ENCODE assay signal across 10 cellular contexts in the genomic region with DNA sequence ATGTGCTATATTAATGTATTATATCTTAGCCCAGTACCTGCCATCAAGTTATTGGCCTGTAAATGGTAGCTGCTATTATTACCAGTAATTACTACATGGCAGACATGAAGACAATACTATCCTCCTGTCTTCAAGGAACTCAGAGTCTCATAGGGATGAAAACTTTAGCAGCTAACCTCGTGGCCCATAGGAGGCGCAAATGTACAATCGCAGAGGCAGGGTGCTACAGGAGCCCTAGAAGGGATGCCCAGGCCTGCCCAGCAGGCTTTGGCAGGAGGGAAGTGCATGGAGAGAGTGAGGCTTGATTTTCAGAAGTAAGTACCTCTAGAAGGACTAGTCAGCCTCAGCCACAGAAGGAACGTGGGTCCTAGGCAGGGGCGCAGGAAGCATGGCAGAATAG. TPM values are rescaled to one million over a fixed set of nuclear protein-coding genes. Genes with fewer than 3 reads are reported as not detected.
DNase-seq lines count a peak whose midpoint lies in the region; ATAC-seq and TF ChIP-seq lines count a peak whose summit lies in the region.
"Had no signal": no experiment of that assay in that cellular context is flagged by ENCODE, and none has a peak within 500 bp of the region (broad histone marks: within the 10 kb centered on the region; RNA-seq: fewer than 3 reads in every experiment).

No MANE protein-coding gene starts in this region.

- H3K4me2 ChIP-seq in mesendoderm (ENCODE audit: low read length), result no peak overlapping the region
- H3K4me2 ChIP-seq: KMS-11 had no signal

- in situ Hi-C loops in GM13976 (cut with MboI; ENCODE audit: low sequenced_read_pairs, unreplicated experiment), result no loop called here

- H2BK120ac ChIP-seq in mesendoderm (ENCODE audit: low read depth, low read length), result no peak overlapping the region

- H2BK5ac ChIP-seq in mesendoderm (ENCODE audit: low read length), result no peak overlapping the region

- WGBS in mesendoderm (ENCODE audit: extremely low coverage, insufficient coverage, low lambda C conversion rate), result no CpG with 5 or more reads among the region's 5 CpGs
- WGBS in tibial nerve, 2 donors, result 77 to 78% methylated on average over 5 of the region's 5 CpGs

- H3K23ac ChIP-seq in mesendoderm (ENCODE audit: low read length), result no peak overlapping the region

- H4K8ac ChIP-seq in mesendoderm (ENCODE audit: low read depth, low read length), result no peak overlapping the region

- intact Hi-C loops in left cardiac atrium (cut with DNase I), result no loop called here

- ATAC-seq in left cardiac atrium, result no peak
- ATAC-seq: naive thymus-derived CD8-positive, alpha-beta T cell had no signal

- no peak overlapping the region for H3K56ac ChIP-seq in mesendoderm (ENCODE audit: low read length)

- no peak overlapping the region for H3K27ac ChIP-seq in mesendoderm (ENCODE audit: low read depth, low read length)
- H3K27ac ChIP-seq in tibial nerve, result no peak overlapping the region
- H3K27ac ChIP-seq: KMS-11 had no signal

- no peak overlapping the region for H2BK15ac ChIP-seq in mesendoderm (replicated peaks; ENCODE audit: low read depth)

- H3K79me2 ChIP-seq in mesendoderm (ENCODE audit: control insufficient read depth, insufficient read depth, low read length), result no peaks in the 10 kb centered on the region

- TF ChIP-seq POLR2A in tibial nerve (IDR thresholded peaks at IDR 0.05), result no peak

- H3K9me3 ChIP-seq in tibial nerve, result no peaks in the 10 kb centered on the region

- no peak overlapping the region for H4K5ac ChIP-seq in mesendoderm (ENCODE audit: low read length)

- H3K4me3 ChIP-seq in cardiac fibroblast (replicated peaks in 1 of 2; ENCODE audit: low read depth in 2 of 2, low read length in 2 of 2) (no peak overlapping the region), mesendoderm (ENCODE audit: low read length) (no peak overlapping the region), tibial nerve (no peak overlapping the region)

- no peaks in the 10 kb centered on the region for H3K79me1 ChIP-seq in mesendoderm (ENCODE audit: low read length)

- H3K4me1 ChIP-seq in mesendoderm (ENCODE audit: control insufficient read depth, low read depth, low read length), result no peaks in the 10 kb centered on the region
- no peaks in the 10 kb centered on the region for H3K4me1 ChIP-seq in tibial nerve

- no peak overlapping the region for H3K18ac ChIP-seq in mesendoderm (ENCODE audit: low read length)

- peaks cover 2% of the 10 kb centered on the region for H3K36me3 ChIP-seq in mesendoderm (ENCODE audit: control insufficient read depth, insufficient read depth, low read length)
- H3K36me3 ChIP-seq in tibial nerve, result peaks cover 0 to 23% (median 4%) of the 10 kb centered on the region in 3 donors

- TF ChIP-seq CTCF in LNCAP (IDR thresholded peaks at IDR 0.05) (peak; percentile 51; the same call in 1 of the 2 replicates), cardiac fibroblast (IDR thresholded peaks at IDR 0.05; ENCODE audit: low read depth, low read length) (peak; percentile 48), tibial nerve (IDR thresholded peaks at IDR 0.05) (no peak), GM13976 (IDR thresholded peaks at IDR 0.05; ENCODE audit: borderline replicate concordance, control extremely low read depth, extremely low read depth, insufficient read depth, missing control alignments) (no peak)

- no peak for TF ChIP-seq EP300 in tibial nerve (IDR thresholded peaks at IDR 0.05)

- no peak overlapping the region for H3K9ac ChIP-seq in mesendoderm (ENCODE audit: low read length)
- H3K9ac ChIP-seq: KMS-11 had no signal

- peak; percentile 31 for DNase-seq in ELR (ENCODE audit: low read depth)
- DNase-seq in cardiac fibroblast (ENCODE audit: low read depth in 2 of 2), result peak; percentile 49 to 61
- DNase-seq in mesendoderm, result peak; percentile 87
- DNase-seq in tibial nerve (ENCODE audit: low spot score in 2 of 2), result no peak
- no peak for DNase-seq in activated effector memory CD4-positive, alpha-beta T cell treated with Interleukin-2 at 50 U/mL for 16 hours
- no peak for DNase-seq in left cardiac atrium
- DNase-seq in GM13976 (ENCODE audit: low spot score), result no peak
- DNase-seq: naive thymus-derived CD8-positive, alpha-beta T cell had no signal

- H3K4ac ChIP-seq in mesendoderm (ENCODE audit: low read depth, low read length), result no peak overlapping the region

- no peaks in the 10 kb centered on the region for H3K27me3 ChIP-seq in mesendoderm (ENCODE audit: insufficient read depth, low read length, poor library complexity)
- no peaks in the 10 kb centered on the region for H3K27me3 ChIP-seq in tibial nerve

- H2AK5ac ChIP-seq in mesendoderm (ENCODE audit: low read length), result no peak overlapping the region

RNA-seq across cellular contexts. Expression of a gene that starts 44.7 kb away (rescaled TPM):
- 14.0 TPM for polyA plus RNA-seq in mesendoderm (2013, experiment 1 of 2)
- 13.7 TPM for polyA plus RNA-seq in mesendoderm (2013, experiment 2 of 2)
- 100 to 1,000 TPM in 3 of 4 donors, 10 to 100 TPM in 1; 80.1 to 131 (median 109) TPM for total RNA-seq in tibial nerve
- total RNA-seq in left cardiac atrium, result 10 to 100 TPM; 34.2 to 36.6 TPM

Comparison
In these comparisons a context has a peak if more than half of its experiments do, and no peak if none do; other contexts are left out.
1. DNase-seq: peak in ELR (single experiment), cardiac fibroblast (2 of 2) and mesendoderm (single experiment); none in tibial nerve (0 of 2), activated effector memory CD4-positive, alpha-beta T cell treated with Interleukin-2 at 50 U/mL for 16 hours (single experiment), left cardiac atrium (single experiment) and GM13976 (single experiment).
2. CTCF ChIP-seq: peak in LNCAP (single experiment) and cardiac fibroblast (single experiment); none in tibial nerve (0 of 5) and GM13976 (single experiment).